In genomic region chr18:77766421-77766820, GRCh38 we compare ENCODE assay signal across 23 cellular contexts.
DNase-seq lines count a peak whose midpoint lies in the region; ATAC-seq, FAIRE-seq and TF ChIP-seq lines count a peak whose summit lies in the region.
"Had no signal": no experiment of that assay in that cellular context is flagged by ENCODE, and none has a peak within 500 bp of the region (broad histone marks: within the 10 kb centered on the region; RNA-seq: fewer than 3 reads in every experiment).

No MANE protein-coding gene starts in this region.

- no peak for TF ChIP-seq CTCF in D721Med (IDR thresholded peaks at IDR 0.05; ENCODE audit: insufficient read depth, missing control alignments)
- TF ChIP-seq CTCF in endodermal cell (conservative IDR thresholded peaks at IDR 0.05), result no peak
- TF ChIP-seq CTCF in osteoblast (IDR thresholded peaks at IDR 0.05; ENCODE audit: extremely low read depth, low read depth, low read length), result no peak

- H3K27ac ChIP-seq in endodermal cell (ENCODE audit: low read depth, low read length) (no peak overlapping the region), osteoblast (ENCODE audit: low read depth, low read length) (no peak overlapping the region)
- H3K27ac ChIP-seq: BLaER1 had no signal

- WGBS in endodermal cell (ENCODE audit: insufficient coverage in 1 of 2, insufficient read length in 1 of 2), 2 experiments, result 91% methylated on average over 9 of the region's 9 CpGs; no CpG with 5 or more reads in 1 of the 2 experiments

- no peaks in the 10 kb centered on the region for H4K20me1 ChIP-seq in osteoblast (ENCODE audit: insufficient read depth, low read length)
- H4K20me1 ChIP-seq: BLaER1 had no signal

- H3K4me1 Mint-ChIP-seq in endodermal cell, result peaks cover 15% of the 10 kb centered on the region
- H3K4me1 Mint-ChIP-seq in activated CD4-positive, alpha-beta T cell treated with anti-CD3 and anti-CD28 coated beads for 36 hours, result no peaks in the 10 kb centered on the region

- H3K4me1 ChIP-seq in endodermal cell (ENCODE audit: control insufficient read depth, insufficient read depth, low read length) (no peaks in the 10 kb centered on the region), osteoblast (ENCODE audit: insufficient read depth, low read length) (no peaks in the 10 kb centered on the region)
- H3K4me1 ChIP-seq: BE2C had no signal

- peak overlapping the region; percentile 36 for H3K27ac Mint-ChIP-seq in endodermal cell
- no peak overlapping the region for H3K27ac Mint-ChIP-seq in activated CD4-positive, alpha-beta T cell treated with anti-CD3 and anti-CD28 coated beads for 36 hours
- H3K27ac Mint-ChIP-seq: CD14-positive monocyte; CD4-positive, alpha-beta memory T cell; CD4-positive, CD25-positive, alpha-beta regulatory T cell; CD8-positive, alpha-beta memory T cell had no signal

- H3K4me3 ChIP-seq in endodermal cell (ENCODE audit: low read length) (no peak overlapping the region), osteoblast (ENCODE audit: insufficient read depth, low read length) (no peak overlapping the region)
- H3K4me3 ChIP-seq: BLaER1, GM12878 had no signal

- POLR2A ChIA-PET in activated CD4-positive, alpha-beta T cell treated with anti-CD3 and anti-CD28 coated beads for 36 hours (lab: Charles Lee), result no interaction called here

- H3K9ac ChIP-seq in endodermal cell (ENCODE audit: extremely low read depth, low read length, poor library complexity, severe bottlenecking), result no peak overlapping the region
- H3K9ac ChIP-seq: BLaER1 had no signal

- no peak overlapping the region for H3K4me3 Mint-ChIP-seq in endodermal cell
- H3K4me3 Mint-ChIP-seq in activated CD4-positive, alpha-beta T cell treated with anti-CD3 and anti-CD28 coated beads for 36 hours, result no peak overlapping the region
- H3K4me3 Mint-ChIP-seq: CD14-positive monocyte; CD4-positive, alpha-beta memory T cell; CD4-positive, CD25-positive, alpha-beta regulatory T cell; CD8-positive, alpha-beta memory T cell had no signal

- H3K27me3 ChIP-seq in endodermal cell (ENCODE audit: control insufficient read depth, insufficient read depth, low read length, poor library complexity, severe bottlenecking) (no peaks in the 10 kb centered on the region), osteoblast (ENCODE audit: insufficient read depth, low read length) (no peaks in the 10 kb centered on the region)
- H3K27me3 ChIP-seq: BLaER1 had no signal

- H3K36me3 Mint-ChIP-seq in endodermal cell (ENCODE audit: low read depth), result no peaks in the 10 kb centered on the region
- no peaks in the 10 kb centered on the region for H3K36me3 Mint-ChIP-seq in activated CD4-positive, alpha-beta T cell treated with anti-CD3 and anti-CD28 coated beads for 36 hours (ENCODE audit: low read depth)
- H3K36me3 Mint-ChIP-seq: CD14-positive monocyte; CD4-positive, alpha-beta memory T cell; CD4-positive, CD25-positive, alpha-beta regulatory T cell; CD8-positive, alpha-beta memory T cell had no signal

- no peak for ATAC-seq in GM18511 (IDR thresholded peaks at IDR 0.05; ENCODE audit: unreplicated experiment)
- no peak for ATAC-seq in activated CD4-positive, alpha-beta T cell treated with anti-CD3 and anti-CD28 coated beads for 36 hours
- ATAC-seq: GM12878 had no signal

- peak; percentile 62 for DNase-seq in NCI-H146 (lab: John Stamatoyannopoulos, UW)
- DNase-seq in NCI-H146 treated with DMSO at 0.1 percent for 48 hours (lab: John Stamatoyannopoulos, UW; ENCODE audit: unreplicated experiment), result no peak
- DNase-seq in D721Med (ENCODE audit: insufficient read length, low spot score), result no peak
- no peak for DNase-seq in endodermal cell
- DNase-seq in osteoblast (ENCODE audit: insufficient read length, low spot score, missing footprints), result peak; percentile 18
- DNase-seq in activated CD4-positive, alpha-beta T cell treated with anti-CD3 and anti-CD28 coated beads for 36 hours, result no peak
- DNase-seq: 8988T; ACHN; BE2C; C1 segment of cervical spinal cord; CD4-positive, alpha-beta memory T cell; CD4-positive, CD25-positive, alpha-beta regulatory T cell; CD8-positive, alpha-beta memory T cell; COR-L47; DMS79 treated with DMSO at 0.1 percent for 48 hours; GDM1 had no signal

- peaks cover under 1% of the 10 kb centered on the region for H3K9me3 ChIP-seq in endodermal cell (ENCODE audit: control insufficient read depth, low read length)
- H3K9me3 ChIP-seq in osteoblast (ENCODE audit: low read depth, low read length), result peaks cover 7% of the 10 kb centered on the region
- H3K9me3 ChIP-seq: BE2C, BLaER1 had no signal

- CTCF ChIA-PET in activated CD4-positive, alpha-beta T cell treated with anti-CD3 and anti-CD28 coated beads for 36 hours (lab: Charles Lee), result no interaction called here

- peaks cover 2% of the 10 kb centered on the region for H3K9me3 Mint-ChIP-seq in endodermal cell
- no peaks in the 10 kb centered on the region for H3K9me3 Mint-ChIP-seq in activated CD4-positive, alpha-beta T cell treated with anti-CD3 and anti-CD28 coated beads for 36 hours (ENCODE audit: low read depth)
- H3K9me3 Mint-ChIP-seq: CD4-positive, alpha-beta memory T cell; CD8-positive, alpha-beta memory T cell had no signal

- peak; percentile 58 for FAIRE-seq in D721Med (lab: Jason Lieb, UNC)
- FAIRE-seq: GM12878, GM12892, GM18507, GM19239 had no signal

- H2AFZ ChIP-seq in osteoblast (ENCODE audit: low read length), result no peak overlapping the region

- H3K36me3 ChIP-seq in endodermal cell (ENCODE audit: control insufficient read depth, insufficient read depth, low read length) (no peaks in the 10 kb centered on the region), osteoblast (ENCODE audit: insufficient read depth, low read length) (no peaks in the 10 kb centered on the region)
- H3K36me3 ChIP-seq: BE2C, BLaER1 had no signal

- H3K27me3 Mint-ChIP-seq in endodermal cell (ENCODE audit: insufficient read depth), result no peaks in the 10 kb centered on the region
- H3K27me3 Mint-ChIP-seq in activated CD4-positive, alpha-beta T cell treated with anti-CD3 and anti-CD28 coated beads for 36 hours, result peaks cover 12% of the 10 kb centered on the region

- intact Hi-C loops in activated CD4-positive, alpha-beta T cell treated with anti-CD3 and anti-CD28 coated beads for 36 hours (cut with DNase I, micrococcal nuclease), result loop anchor here in 1 of 2 experiments (10.0 kb wide), 1 partner anchor 1218 kb away; no protein-coding TSS in a partner anchor

- H3K79me2 ChIP-seq in osteoblast (ENCODE audit: insufficient read depth, low read length), result no peaks in the 10 kb centered on the region

- H3K4me2 ChIP-seq in osteoblast (ENCODE audit: insufficient read depth, low read length), result no peak overlapping the region
- H3K4me2 ChIP-seq: BLaER1 had no signal

Comparison
In these comparisons a context has a peak if more than half of its experiments do, and no peak if none do; other contexts are left out.
1. DNase-seq: peak in NCI-H146 (single experiment) and osteoblast (single experiment); none in NCI-H146 treated with DMSO at 0.1 percent for 48 hours (single experiment), D721Med (single experiment), endodermal cell (single experiment) and activated CD4-positive, alpha-beta T cell treated with anti-CD3 and anti-CD28 coated beads for 36 hours (single experiment).